Comparison of ENCODE assay signal across 1 cellular context in the genomic region with DNA sequence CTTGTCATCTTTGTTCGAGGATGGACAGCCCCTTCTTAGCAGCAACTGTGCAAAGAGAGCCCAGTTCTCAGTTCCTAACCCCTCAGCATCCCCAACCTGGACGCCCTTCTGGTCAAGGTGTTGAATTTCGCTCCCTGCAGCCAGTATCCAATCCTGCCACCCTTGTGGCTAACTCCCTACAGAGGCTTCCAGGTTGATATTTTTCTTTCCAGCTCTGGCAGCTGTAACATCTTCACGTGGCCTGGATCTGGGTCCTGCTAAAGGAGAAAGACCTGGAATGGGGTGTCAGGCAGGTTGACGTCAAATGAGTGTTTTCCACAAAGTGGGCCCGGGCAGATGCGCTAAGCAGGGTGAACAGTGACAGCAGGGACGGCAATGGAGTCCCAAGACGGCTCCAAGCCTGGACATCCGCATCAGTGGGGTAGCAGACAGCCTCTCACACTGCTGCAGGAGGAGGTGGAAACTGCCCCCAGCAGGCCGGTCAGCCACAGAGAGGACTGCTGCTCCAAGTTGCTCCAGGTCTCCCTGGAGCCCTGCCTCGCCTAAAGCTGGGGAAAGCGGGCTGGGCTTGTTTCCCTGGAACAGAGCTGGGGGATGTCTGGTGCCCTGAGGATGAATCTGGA.
TF ChIP-seq lines count a peak whose summit lies in the region.

No MANE protein-coding gene starts in this region.

TF ChIP-seq in GM12878, 131 proteins besides CTCF, POLR2A, EP300 and RAD21:
- TF ChIP-seq NBN (IDR thresholded peaks at IDR 0.05) (no peak), HCFC1 (IDR thresholded peaks at IDR 0.05; ENCODE audit: low read length) (no peak), CHD4 (IDR thresholded peaks at IDR 0.05) (no peak)
TF ChIP-seq in GM12878: peak in this region for 0.
